20 cellular contexts compared by ENCODE assay signal in the genomic region with DNA sequence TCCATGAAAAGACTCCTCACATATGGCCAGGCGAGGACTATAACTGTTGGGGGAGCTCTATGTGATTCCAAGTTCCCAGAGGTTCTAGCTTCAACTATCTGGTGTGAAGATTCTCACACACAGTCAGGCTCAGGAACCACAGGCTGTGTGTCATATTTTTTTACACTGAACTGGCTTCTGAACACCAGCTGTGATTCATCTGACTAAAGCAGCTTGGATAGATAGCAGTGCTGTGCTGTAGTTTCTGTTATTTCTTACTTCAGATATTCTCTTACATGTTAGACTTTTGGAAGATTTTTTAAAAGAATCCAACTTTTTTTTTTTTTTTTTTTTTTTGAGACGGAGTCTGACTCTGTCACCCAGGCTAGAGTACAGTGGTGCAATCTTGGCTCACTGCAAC.
DNase-seq lines count a peak whose midpoint lies in the region; TF ChIP-seq lines count a peak whose summit lies in the region.
"Had no signal": no experiment of that assay in that cellular context is flagged by ENCODE, and none has a peak within 500 bp of the region (broad histone marks: within the 10 kb centered on the region; RNA-seq: fewer than 3 reads in every experiment).

No MANE protein-coding gene starts in this region.

- peaks cover 4% of the 10 kb centered on the region for H3K9me3 ChIP-seq in osteoblast (ENCODE audit: low read depth, low read length)
- H3K9me3 ChIP-seq: mucosa of descending colon had no signal

- H3K4me1 ChIP-seq in osteoblast (ENCODE audit: insufficient read depth, low read length), result no peaks in the 10 kb centered on the region

- H3K4me3 ChIP-seq in epithelial cell of esophagus (ENCODE audit: low read length) (no peak overlapping the region), osteoblast (ENCODE audit: insufficient read depth, low read length) (no peak overlapping the region)
- H3K4me3 ChIP-seq: GM23338, mucosa of descending colon, PC-9, skin epidermis had no signal

- no peak overlapping the region for H3K27ac ChIP-seq in osteoblast (ENCODE audit: low read depth, low read length)
- H3K27ac ChIP-seq: PC-9, skin epidermis, VCaP had no signal

- H3K79me2 ChIP-seq in osteoblast (ENCODE audit: insufficient read depth, low read length), result no peaks in the 10 kb centered on the region

- TF ChIP-seq CTCF in epithelial cell of esophagus (IDR thresholded peaks at IDR 0.05; ENCODE audit: insufficient read depth, low read depth, low read length, missing control alignments) (no peak), osteoblast (IDR thresholded peaks at IDR 0.05; ENCODE audit: extremely low read depth, low read depth, low read length) (no peak)

- peaks cover 7% of the 10 kb centered on the region for H3K27me3 ChIP-seq in osteoblast (ENCODE audit: insufficient read depth, low read length)

- H2AFZ ChIP-seq in osteoblast (ENCODE audit: low read length), result no peak overlapping the region
- H2AFZ ChIP-seq: GM23338 had no signal

- peak; percentile 65 for DNase-seq in ELR (ENCODE audit: low read depth)
- peak; percentile 50 for DNase-seq in NCI-H226
- DNase-seq in epithelial cell of esophagus (ENCODE audit: low read depth), result peak; percentile 21
- peak; percentile 82 for DNase-seq in osteoblast (ENCODE audit: insufficient read length, low spot score, missing footprints)
- DNase-seq in activated T-cell treated with anti-CD3 and anti-CD28 coated beads for 4 hours, result no peak
- DNase-seq in DMS79 treated with DMSO at 0.1 percent for 48 hours (lab: John Stamatoyannopoulos, UW), result no peak
- DNase-seq in stimulated activated CD4-positive, alpha-beta T cell treated with anti-CD3 and anti-CD28 coated beads, Interleukin-15, amount 100 ng/mL, for 24 hours, result no peak
- DNase-seq: activated CD4-positive, alpha-beta T cell treated with anti-CD3 and anti-CD28 coated beads, Interleukin-2, amount 10 ng/mL, durations not matched to agents 7 days and 5 days; activated naive CD8-positive, alpha-beta T cell treated with anti-CD3 and anti-CD28 coated beads for 36 hours; CD8-positive, alpha-beta memory T cell; DMS53; hippocampal formation; mucosa of descending colon; NCI-H2081 treated with DMSO at 0.1 percent for 48 hours; NCI-H446; PC-9; stimulated activated naive CD8-positive, alpha-beta T cell treated with anti-CD3 and anti-CD28 coated beads, Interleukin-15, Interleukin-2, amounts not matched to agents 100 U/mL and 50 U/mL, for 24 hours had no signal

- H3K4me2 ChIP-seq in osteoblast (ENCODE audit: insufficient read depth, low read length), result no peak overlapping the region
- H3K4me2 ChIP-seq: GM23338, PC-9 had no signal

- no peaks in the 10 kb centered on the region for H4K20me1 ChIP-seq in osteoblast (ENCODE audit: insufficient read depth, low read length)

- no peaks in the 10 kb centered on the region for H3K36me3 ChIP-seq in osteoblast (ENCODE audit: insufficient read depth, low read length)

Comparison
In these comparisons a context has a peak if more than half of its experiments do, and no peak if none do; other contexts are left out.
1. DNase-seq: peak in ELR (single experiment), NCI-H226 (single experiment), epithelial cell of esophagus (single experiment) and osteoblast (single experiment); none in activated T-cell treated with anti-CD3 and anti-CD28 coated beads for 4 hours (single experiment), DMS79 treated with DMSO at 0.1 percent for 48 hours (single experiment) and stimulated activated CD4-positive, alpha-beta T cell treated with anti-CD3 and anti-CD28 coated beads, Interleukin-15, amount 100 ng/mL, for 24 hours (single experiment).